8 cellular contexts compared by ENCODE assay signal in the genomic region with DNA sequence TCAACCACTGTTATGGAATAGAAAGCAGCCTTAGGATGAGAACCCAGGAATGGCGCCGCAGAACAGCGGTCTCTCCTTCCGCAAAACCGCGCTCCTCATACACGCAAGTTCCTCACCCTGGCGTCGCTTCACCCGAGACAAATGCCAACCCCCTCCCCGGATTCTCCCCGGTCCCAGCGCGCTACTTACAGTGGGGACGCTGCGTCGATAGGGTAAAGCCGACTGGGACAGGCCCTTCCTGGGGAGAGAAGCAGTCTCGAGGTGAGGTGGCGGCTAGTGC. TPM values are rescaled to one million over a fixed set of nuclear protein-coding genes. Genes with fewer than 3 reads are reported as not detected.
DNase-seq lines count a peak whose midpoint lies in the region; ATAC-seq and TF ChIP-seq lines count a peak whose summit lies in the region.

No MANE protein-coding gene starts in this region.

- H3K27ac Mint-ChIP-seq in Caco-2 (ENCODE audit: unreplicated experiment) = peak overlapping the region; percentile 99

- peaks cover 24% of the 10 kb centered on the region for H3K4me1 ChIP-seq in Caco-2
- H3K4me1 ChIP-seq in mucosa of descending colon (ENCODE audit: low read depth) = peaks cover 28% of the 10 kb centered on the region

- H3K27me3 ChIP-seq in Caco-2 (replicated peaks; ENCODE audit: control insufficient read depth, insufficient read depth, low read length) (no peaks in the 10 kb centered on the region), MG63 (no peaks in the 10 kb centered on the region)

- H3K4me1 Mint-ChIP-seq in Caco-2 (ENCODE audit: low read depth, unreplicated experiment) = peaks cover 7% of the 10 kb centered on the region

- no TSS peak for BruUV-seq in Caco-2 (replicated peaks; lab: Mats Ljungman, UMichigan)

- no peaks in the 10 kb centered on the region for H3K9me3 ChIP-seq in Caco-2
- H3K9me3 ChIP-seq in MG63 = no peaks in the 10 kb centered on the region
- no peaks in the 10 kb centered on the region for H3K9me3 ChIP-seq in mucosa of descending colon

- H3K4me3 Mint-ChIP-seq in Caco-2 (ENCODE audit: unreplicated experiment) = peak overlapping the region; percentile 96

- no peak for DNase-seq in Caco-2
- no peak for DNase-seq in MG63
- DNase-seq in dedifferentiated amniotic fluid mesenchymal stem cell (ENCODE audit: extremely low spot score) = peak; percentile 26
- no peak for DNase-seq in mucosa of descending colon
- no peak for DNase-seq in NCI-H82 treated with DMSO at 0.1 percent for 48 hours (lab: John Stamatoyannopoulos, UW; ENCODE audit: unreplicated experiment)
- no peak for DNase-seq in NCI-H1694 (lab: John Stamatoyannopoulos, UW)
- no peak for DNase-seq in AML-193 (lab: John Stamatoyannopoulos, UW)

- no peaks in the 10 kb centered on the region for H3K27me3 Mint-ChIP-seq in Caco-2 (ENCODE audit: insufficient read depth, unreplicated experiment)

- H3K4me3 ChIP-seq in Caco-2 (ENCODE audit: low read depth, low read length) = peak overlapping the region; percentile 84
- H3K4me3 ChIP-seq in MG63 = peak overlapping the region; percentile 97
- peak overlapping the region; percentile 86 for H3K4me3 ChIP-seq in mucosa of descending colon

- H3K36me3 Mint-ChIP-seq in Caco-2 (ENCODE audit: insufficient read depth, unreplicated experiment) = peaks cover 79% of the 10 kb centered on the region

- H3K36me3 ChIP-seq in Caco-2 (ENCODE audit: control insufficient read depth, insufficient read depth, low read length) = peaks cover 1% of the 10 kb centered on the region; the same call in 1 of the 2 replicates
- peaks cover 42% of the 10 kb centered on the region for H3K36me3 ChIP-seq in MG63
- H3K36me3 ChIP-seq in mucosa of descending colon (ENCODE audit: low read depth) = no peaks in the 10 kb centered on the region

- POLR2A ChIA-PET in Caco-2 (lab: Charles Lee) = interaction anchor here (0.6 to 1.7 kb wide), 13 partner anchors 14 to 465 kb away, joined by 3 to 13 read pairs (median 4); partner anchors contain the start of genes PIK3C2A and PLEKHA7

- no peaks in the 10 kb centered on the region for H3K9me3 Mint-ChIP-seq in Caco-2 (ENCODE audit: unreplicated experiment)

- TF ChIP-seq CTCF in Caco-2 (IDR thresholded peaks at IDR 0.05; ENCODE audit: insufficient read depth in 1 of 2, low read depth in 1 of 2, low read length in 1 of 2, severe bottlenecking in 1 of 2, unreplicated experiment in 1 of 2) (no peak), mucosa of descending colon (IDR thresholded peaks at IDR 0.05) (no peak)

- CTCF ChIA-PET in Caco-2 (lab: Charles Lee) = interaction anchor here (0.7 to 2.0 kb wide), 3 partner anchors 14 to 131 kb away, joined by 4 to 6 read pairs (median 6); no protein-coding TSS in a partner anchor

- intact Hi-C loops in Caco-2 (cut with micrococcal nuclease; ENCODE audit: unreplicated experiment) (loop anchor here (1.0 kb wide), 1 partner anchor 29 kb away; no protein-coding TSS in a partner anchor), mucosa of descending colon (cut with DNase I, micrococcal nuclease) (no loop called here)

- ATAC-seq in GM21619 (IDR thresholded peaks at IDR 0.05; ENCODE audit: unreplicated experiment) (peak; percentile 3), mucosa of descending colon (peak; percentile 21)

RNA-seq across cellular contexts. Expression of gene RPS13, which starts 0.3 kb away (rescaled TPM):
- 1,349 and 1,456 TPM in 2 replicates for total RNA-seq in Caco-2 (2022)
- total RNA-seq in MG63 (2014; rRNA removed; shearing (Covaris generic); ENCODE audit: low replicate concordance) = 775 and 982 TPM in 2 replicates
- 100 to 1,000 TPM; 562 to 797 (median 736) TPM for total RNA-seq in mucosa of descending colon
